ENCODE assay signal across 1 cellular context in genomic region chr22:50541667-50542026, GRCh38.
A peak's percentile ranks its signal among the peaks of the same experiment; 100 is the strongest.
TF ChIP-seq lines count a peak whose summit lies in the region.

No MANE protein-coding gene starts in this region.

TF ChIP-seq in GM12878, 131 proteins besides CTCF, POLR2A, EP300 and RAD21:
- peak; percentile 26; the same call in 1 of the 2 replicates for TF ChIP-seq BCL11A (IDR thresholded peaks at IDR 0.05; ENCODE audit: low read depth, low read length)
- peak; percentile 65; the same call in 1 of the 2 replicates for TF ChIP-seq HDGF (IDR thresholded peaks at IDR 0.05)
- peak; percentile 34; the same call in 1 of the 2 replicates for TF ChIP-seq MLLT1 (IDR thresholded peaks at IDR 0.05)
- TF ChIP-seq ZNF687 (IDR thresholded peaks at IDR 0.05): peak; percentile 41
- 0 out of 2 replicates have a peak, but pooled peaks have one; percentile 16 for TF ChIP-seq HCFC1 (IDR thresholded peaks at IDR 0.05; ENCODE audit: low read length)
- peak; percentile 2 for TF ChIP-seq SMAD1 (IDR thresholded peaks at IDR 0.05; ENCODE audit: low read depth, partially characterized antibody)
- TF ChIP-seq JUNB (IDR thresholded peaks at IDR 0.05): peak; percentile 25; the same call in 1 of the 2 replicates
- peak; percentile 43; the same call in 1 of the 2 replicates for TF ChIP-seq EED (IDR thresholded peaks at IDR 0.05; ENCODE audit: low read depth)
- TF ChIP-seq BACH1 (IDR thresholded peaks at IDR 0.05; ENCODE audit: borderline replicate concordance): 0 out of 2 replicates have a peak, but pooled peaks have one; percentile 39
- TF ChIP-seq POLR2AphosphoS5 (IDR thresholded peaks at IDR 0.05; ENCODE audit: low read length): 0 out of 2 replicates have a peak, but pooled peaks have one; percentile 63
